8 cellular contexts compared by ENCODE assay signal in the genomic region with DNA sequence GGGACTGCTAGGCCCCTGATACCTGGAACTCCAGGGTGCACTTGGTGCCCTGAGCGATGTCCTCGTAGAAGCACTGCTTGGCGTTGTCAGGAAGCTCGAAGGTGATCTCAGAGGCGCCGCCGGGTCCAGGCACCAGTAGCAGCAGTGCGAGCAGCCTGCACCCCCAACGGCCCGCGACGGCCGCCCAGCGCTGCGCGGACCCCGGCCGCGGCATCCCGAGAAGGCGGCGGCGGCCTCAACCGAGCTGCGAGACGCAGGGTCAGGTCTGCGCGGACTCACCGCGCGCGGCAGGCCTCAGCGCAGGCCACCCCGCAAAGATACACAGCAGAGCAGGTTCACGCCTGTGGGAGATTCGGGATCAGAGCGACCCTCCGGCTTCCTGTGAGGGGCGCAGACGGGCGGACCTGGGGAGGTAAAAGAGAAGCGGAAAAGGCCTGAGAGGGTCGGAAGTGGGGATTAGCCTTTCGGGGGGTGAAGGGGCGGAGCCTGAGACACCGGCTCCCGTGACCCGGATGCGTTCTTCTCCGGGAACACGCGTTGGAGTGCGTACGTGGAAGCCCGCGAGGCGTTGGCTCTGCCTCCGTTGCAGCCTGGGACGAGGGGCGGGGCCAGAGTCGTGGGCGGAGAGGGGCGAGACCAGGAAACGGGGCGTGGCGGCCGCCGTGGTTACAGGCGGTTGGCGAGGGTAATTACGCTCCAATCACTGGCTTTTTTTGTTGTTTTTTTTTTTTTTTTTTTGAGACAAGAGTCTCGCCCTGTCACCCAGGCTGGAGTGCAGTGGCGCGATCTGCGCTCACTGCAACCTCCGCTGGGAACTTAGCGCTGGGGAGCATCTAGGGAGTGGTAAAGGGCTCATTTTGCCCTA. TPM values are rescaled to one million over a fixed set of nuclear protein-coding genes. Genes with fewer than 3 reads are reported as not detected.
DNase-seq lines count a peak whose midpoint lies in the region; ATAC-seq and TF ChIP-seq lines count a peak whose summit lies in the region.

A gene (minus strand): TSS at position 458 of the 865 bp plus-strand sequence. CDS start 244 bp downstream, at position 214.

- H3K36me3 ChIP-seq in duodenal mucosa (ENCODE audit: control insufficient read depth in 1 of 2, insufficient read depth in 2 of 2, low read length in 2 of 2), result peaks cover 0 to 3% of the 10 kb centered on the region in 2 donors
- no peaks in the 10 kb centered on the region for H3K36me3 ChIP-seq in right lobe of liver

- POLR2A ChIA-PET in activated CD4-positive, alpha-beta memory T cell treated with anti-CD3 and anti-CD28 coated beads for 36 hours (lab: Charles Lee), result interaction anchor here (0.9 to 4.3 kb wide), 7 partner anchors 10 to 329 kb away, joined by 3 to 18 read pairs (median 5); a partner anchor contains a TSS

- peak in 2 of 4 donors; percentile 14 to 17 for TF ChIP-seq CTCF in right lobe of liver (IDR thresholded peaks at IDR 0.05)

- peak; percentile 100 for DNase-seq in CD1c-positive myeloid dendritic cell (ENCODE audit: extremely low spot score)
- peak; percentile 86 for DNase-seq in NCI-H82 treated with DMSO at 0.1 percent for 48 hours (lab: John Stamatoyannopoulos, UW; ENCODE audit: unreplicated experiment)
- DNase-seq in activated CD4-positive, alpha-beta memory T cell treated with anti-CD3 and anti-CD28 coated beads for 36 hours, result peak; percentile 100
- DNase-seq in right lobe of liver, result peak; percentile 100
- DNase-seq in stimulated activated CD4-positive, alpha-beta T cell treated with anti-CD3 and anti-CD28 coated beads, Interleukin-4, amount 100 ng/mL, for 4 hours, result peak; percentile 100

- H3K4me3 ChIP-seq in duodenal mucosa (ENCODE audit: low read depth in 1 of 2, low read length in 2 of 2) (peak within 1 kb of the TSS; percentile 92 to 93), right lobe of liver (peak within 1 kb of the TSS; percentile 86 to 92 (median 90))

- peaks cover 37 to 38% of the 10 kb centered on the region in 2 donors for H3K4me1 ChIP-seq in duodenal mucosa (ENCODE audit: control insufficient read depth in 1 of 2, insufficient read depth in 2 of 2, low read length in 2 of 2)
- peaks cover 0 to 22% (median 6%) of the 10 kb centered on the region in 4 donors for H3K4me1 ChIP-seq in right lobe of liver

- H3K27me3 Mint-ChIP-seq in activated CD4-positive, alpha-beta memory T cell treated with anti-CD3 and anti-CD28 coated beads for 36 hours, result no peaks in the 10 kb centered on the region

- no peaks in the 10 kb centered on the region for H3K27me3 ChIP-seq in duodenal mucosa (ENCODE audit: control insufficient read depth in 1 of 2, insufficient read depth in 2 of 2, low read length in 2 of 2)
- H3K27me3 ChIP-seq in right lobe of liver, result no peaks in the 10 kb centered on the region

- peak within 1 kb of the TSS; percentile 94 for H3K27ac ChIP-seq in duodenal mucosa (ENCODE audit: low read depth, low read length)
- H3K27ac ChIP-seq in right lobe of liver, result peak within 1 kb of the TSS; percentile 89 to 97 (median 95)

- no peaks in the 10 kb centered on the region for H3K36me3 Mint-ChIP-seq in activated CD4-positive, alpha-beta memory T cell treated with anti-CD3 and anti-CD28 coated beads for 36 hours

- H3K9me3 ChIP-seq in duodenal mucosa (ENCODE audit: control insufficient read depth in 1 of 2, low read length in 2 of 2) (no peaks in the 10 kb centered on the region), right lobe of liver (no peaks in the 10 kb centered on the region)

- ATAC-seq in GM19438 (IDR thresholded peaks at IDR 0.05; ENCODE audit: low read depth, unreplicated experiment) (peak; percentile 88), HG03575 (IDR thresholded peaks at IDR 0.05; ENCODE audit: extremely low read depth, insufficient number of reproducible peaks, low FRiP score, unreplicated experiment) (peak; percentile 87), right lobe of liver (peak; percentile 96 to 99 (median 98))

- intact Hi-C loops in activated CD4-positive, alpha-beta memory T cell treated with anti-CD3 and anti-CD28 coated beads for 36 hours (cut with micrococcal nuclease), result loop anchor here (1.0 to 5.0 kb wide), 7 partner anchors 25 to 454 kb away; a partner anchor contains a TSS
- intact Hi-C loops in right lobe of liver (cut with DNase I), result loop anchor here in 1 of 2 donors (10.0 kb wide), 1 partner anchor 209 kb away; no protein-coding TSS in a partner anchor

- H3K4me1 Mint-ChIP-seq in activated CD4-positive, alpha-beta memory T cell treated with anti-CD3 and anti-CD28 coated beads for 36 hours (ENCODE audit: low read depth), result peaks cover 23% of the 10 kb centered on the region

- peak within 1 kb of the TSS; percentile 89 to 99 for H3K9ac ChIP-seq in duodenal mucosa (ENCODE audit: low read depth in 1 of 2, low read length in 2 of 2)

- 0% methylated on average over 52 of the region's 77 CpGs for WGBS in right lobe of liver (ENCODE audit: insufficient coverage, low coverage, low lambda C conversion rate, missing lambda C conversion rate)

- H3K27ac Mint-ChIP-seq in activated CD4-positive, alpha-beta memory T cell treated with anti-CD3 and anti-CD28 coated beads for 36 hours, result peak within 1 kb of the TSS; percentile 92

- peak; percentile 98 for TF ChIP-seq POLR2A in right lobe of liver (IDR thresholded peaks at IDR 0.05)

- CTCF ChIA-PET in activated CD4-positive, alpha-beta memory T cell treated with anti-CD3 and anti-CD28 coated beads for 36 hours (lab: Charles Lee), result interaction anchor here (0.6 to 2.2 kb wide), 8 partner anchors 9 to 1042 kb away, joined by 3 to 6 read pairs (median 4); a partner anchor contains a TSS

- no peak within 1 kb of the TSS for H3K4me3 Mint-ChIP-seq in activated CD4-positive, alpha-beta memory T cell treated with anti-CD3 and anti-CD28 coated beads for 36 hours

- no peaks in the 10 kb centered on the region for H3K9me3 Mint-ChIP-seq in activated CD4-positive, alpha-beta memory T cell treated with anti-CD3 and anti-CD28 coated beads for 36 hours

RNA-seq across cellular contexts. Expression of the gene that starts here (rescaled TPM):
- total RNA-seq in activated CD4-positive, alpha-beta memory T cell treated with anti-CD3 and anti-CD28 coated beads for 36 hours, result 10 to 100 TPM; 42.2 to 44.1 TPM
- total RNA-seq in right lobe of liver, result 100 to 1,000 TPM in 2 of 6 experiments, 10 to 100 TPM in 4; 69.8 to 103 (median 91.7) TPM

Comparison
In these comparisons a context has a peak if more than half of its experiments do, and no peak if none do; other contexts are left out.
1. Peak in every context shown above with its lines: DNase-seq, ATAC-seq, H3K4me3 ChIP-seq and H3K27ac ChIP-seq.